20 cellular contexts compared by ENCODE assay signal in genomic region chr3:23738946-23739345, GRCh38.
DNase-seq lines count a peak whose midpoint lies in the region; ATAC-seq, FAIRE-seq and TF ChIP-seq lines count a peak whose summit lies in the region.
"Had no signal": no experiment of that assay in that cellular context is flagged by ENCODE, and none has a peak within 500 bp of the region (broad histone marks: within the 10 kb centered on the region; RNA-seq: fewer than 3 reads in every experiment).

No MANE protein-coding gene starts in this region.

- no peaks in the 10 kb centered on the region for H3K79me2 ChIP-seq in astrocyte (ENCODE audit: insufficient read depth, low read length)
- H3K79me2 ChIP-seq in mesendoderm (ENCODE audit: control insufficient read depth, insufficient read depth, low read length), result no peaks in the 10 kb centered on the region

- H3K4me3 ChIP-seq in astrocyte (ENCODE audit: insufficient read depth, low read depth, low read length) (no peak overlapping the region), mesendoderm (ENCODE audit: low read length) (no peak overlapping the region), BE2C (ENCODE audit: low read depth, low read length) (no peak overlapping the region)
- H3K4me3 ChIP-seq: lung had no signal

- H3K36me3 ChIP-seq in astrocyte (ENCODE audit: insufficient read depth, low read length), result no peaks in the 10 kb centered on the region
- H3K36me3 ChIP-seq in mesendoderm (ENCODE audit: control insufficient read depth, insufficient read depth, low read length), result no peaks in the 10 kb centered on the region
- no peaks in the 10 kb centered on the region for H3K36me3 ChIP-seq in BE2C

- ATAC-seq in natural killer cell treated with Interleukin-12 subunit alpha and Interleukin-12 subunit beta and Interleukin-15 and Interleukin-18, amount 100 ng/mL, for 72 hours, result no peak
- ATAC-seq in GM21528 (IDR thresholded peaks at IDR 0.05; ENCODE audit: low FRiP score, unreplicated experiment), result no peak
- ATAC-seq: natural killer cell had no signal

- no peak overlapping the region for H3K23ac ChIP-seq in mesendoderm (ENCODE audit: low read length)

- FAIRE-seq in astrocyte (lab: Jason Lieb, UNC), result no peak

- H3K27me3 Mint-ChIP-seq in astrocyte (ENCODE audit: low read depth, unreplicated experiment), result peaks cover 18% of the 10 kb centered on the region
- H3K27me3 Mint-ChIP-seq in CD14-positive monocyte (ENCODE audit: low read depth in 3 of 3), result peaks cover 0 to 6% (median 4%) of the 10 kb centered on the region in 3 donors
- peaks cover 0 to 7% of the 10 kb centered on the region in 2 donors for H3K27me3 Mint-ChIP-seq in natural killer cell treated with Interleukin-12 subunit alpha and Interleukin-12 subunit beta and Interleukin-15 and Interleukin-18, amount 100 ng/mL, for 72 hours

- no peak overlapping the region for H3K18ac ChIP-seq in mesendoderm (ENCODE audit: low read length)

- H3K9ac ChIP-seq in astrocyte (ENCODE audit: low read length) (peak overlapping the region; percentile 12), mesendoderm (ENCODE audit: low read length) (no peak overlapping the region)

- no peaks in the 10 kb centered on the region for H3K9me3 Mint-ChIP-seq in astrocyte (ENCODE audit: unreplicated experiment)
- no peaks in the 10 kb centered on the region for H3K9me3 Mint-ChIP-seq in CD14-positive monocyte
- no peaks in the 10 kb centered on the region for H3K9me3 Mint-ChIP-seq in natural killer cell treated with Interleukin-12 subunit alpha and Interleukin-12 subunit beta and Interleukin-15 and Interleukin-18, amount 100 ng/mL, for 72 hours
- H3K9me3 Mint-ChIP-seq: activated naive CD8-positive, alpha-beta T cell treated with anti-CD3 and anti-CD28 coated beads, Interleukin-2, amount 10 ng/mL, durations not matched to agents 7 days and 5 days; CD4-positive, alpha-beta memory T cell; natural killer cell had no signal

- H2BK120ac ChIP-seq in mesendoderm (ENCODE audit: low read depth, low read length), result no peak overlapping the region

- no CpG with 5 or more reads among the region's 3 CpGs for WGBS in mesendoderm (ENCODE audit: extremely low coverage, insufficient coverage, low lambda C conversion rate)

- peak overlapping the region; percentile 27 for H2BK15ac ChIP-seq in mesendoderm (replicated peaks; ENCODE audit: low read depth)

- H4K5ac ChIP-seq in mesendoderm (ENCODE audit: low read length), result no peak overlapping the region

- H3K9me3 ChIP-seq in astrocyte (ENCODE audit: insufficient read depth, low read depth, low read length), result no peaks in the 10 kb centered on the region
- no peaks in the 10 kb centered on the region for H3K9me3 ChIP-seq in BE2C

- no peak overlapping the region for H4K8ac ChIP-seq in mesendoderm (ENCODE audit: low read depth, low read length)

- H3K4me3 Mint-ChIP-seq in astrocyte (ENCODE audit: unreplicated experiment) (no peak overlapping the region), CD14-positive monocyte (no peak overlapping the region)
- no peak overlapping the region for H3K4me3 Mint-ChIP-seq in natural killer cell treated with Interleukin-12 subunit alpha and Interleukin-12 subunit beta and Interleukin-15 and Interleukin-18, amount 100 ng/mL, for 72 hours
- H3K4me3 Mint-ChIP-seq: activated naive CD8-positive, alpha-beta T cell treated with anti-CD3 and anti-CD28 coated beads, Interleukin-2, amount 10 ng/mL, durations not matched to agents 7 days and 5 days; CD4-positive, alpha-beta memory T cell; natural killer cell had no signal

- H3K4me2 ChIP-seq in astrocyte (ENCODE audit: low read length) (peak overlapping the region; percentile 67), mesendoderm (ENCODE audit: low read length) (no peak overlapping the region)

- no peaks in the 10 kb centered on the region for H4K20me1 ChIP-seq in astrocyte (ENCODE audit: insufficient read depth, low read length)

- no peaks in the 10 kb centered on the region for H3K79me1 ChIP-seq in mesendoderm (ENCODE audit: low read length)

- no peak overlapping the region for H2AK5ac ChIP-seq in mesendoderm (ENCODE audit: low read length)

- DNase-seq in A172 (ENCODE audit: low spot score), result peak; percentile 65
- DNase-seq in HT1080 (ENCODE audit: low read depth), result peak; percentile 28
- peak; percentile 40 for DNase-seq in astrocyte (ENCODE audit: low read depth)
- no peak for DNase-seq in mesendoderm
- no peak for DNase-seq in CD14-positive monocyte (ENCODE audit: low spot score)
- no peak for DNase-seq in BE2C
- DNase-seq in natural killer cell treated with Interleukin-12 subunit alpha and Interleukin-12 subunit beta and Interleukin-15 and Interleukin-18, amount 100 ng/mL, for 72 hours (ENCODE audit: low spot score), result no peak
- DNase-seq: ACHN; activated CD4-positive, CD25-positive, alpha-beta regulatory T cell treated with anti-CD3 and anti-CD28 coated beads, Interleukin-2, amount 50 U/mL, for 72 hours; activated naive CD8-positive, alpha-beta T cell treated with anti-CD3 and anti-CD28 coated beads, Interleukin-2, amount 10 ng/mL, durations not matched to agents 7 days and 5 days; CD4-positive, alpha-beta memory T cell; DMS79 treated with DMSO at 0.1 percent for 48 hours; effector CD4-positive, alpha-beta T cell; natural killer cell; NCI-H1092 treated with DMSO at 0.1 percent for 48 hours; NCI-H2081 treated with DMSO at 0.1 percent for 48 hours; NCI-H524 treated with DMSO at 0.1 percent for 48 hours; stimulated activated CD4-positive, alpha-beta T cell treated with anti-CD3 and anti-CD28 coated beads, Interleukin-12 subunit alpha, Interleukin-12 subunit beta, amount 100 ng/mL, for 4 hours had no signal

- H3K4me1 ChIP-seq in astrocyte (ENCODE audit: insufficient read depth, low read length), result peaks cover 33% of the 10 kb centered on the region
- H3K4me1 ChIP-seq in mesendoderm (ENCODE audit: control insufficient read depth, low read depth, low read length), result peaks cover 8% of the 10 kb centered on the region
- peaks cover 3% of the 10 kb centered on the region; the same call in 1 of the 2 replicates for H3K4me1 ChIP-seq in BE2C

- peaks cover 20% of the 10 kb centered on the region for H3K4me1 Mint-ChIP-seq in astrocyte (ENCODE audit: low read depth, unreplicated experiment)
- peaks cover 22% of the 10 kb centered on the region for H3K4me1 Mint-ChIP-seq in CD14-positive monocyte
- H3K4me1 Mint-ChIP-seq in natural killer cell treated with Interleukin-12 subunit alpha and Interleukin-12 subunit beta and Interleukin-15 and Interleukin-18, amount 100 ng/mL, for 72 hours (ENCODE audit: low read depth in 2 of 2), result peaks cover 9 to 11% of the 10 kb centered on the region in 2 donors

- H2BK5ac ChIP-seq in mesendoderm (ENCODE audit: low read length), result no peak overlapping the region

- no peaks in the 10 kb centered on the region for H3K36me3 Mint-ChIP-seq in astrocyte (ENCODE audit: low read depth, unreplicated experiment)
- no peaks in the 10 kb centered on the region for H3K36me3 Mint-ChIP-seq in CD14-positive monocyte
- H3K36me3 Mint-ChIP-seq in natural killer cell treated with Interleukin-12 subunit alpha and Interleukin-12 subunit beta and Interleukin-15 and Interleukin-18, amount 100 ng/mL, for 72 hours, result no peaks in the 10 kb centered on the region
- H3K36me3 Mint-ChIP-seq: activated naive CD8-positive, alpha-beta T cell treated with anti-CD3 and anti-CD28 coated beads, Interleukin-2, amount 10 ng/mL, durations not matched to agents 7 days and 5 days; CD4-positive, alpha-beta memory T cell; natural killer cell had no signal

- H3K27me3 ChIP-seq in astrocyte (ENCODE audit: insufficient read depth, low read length) (peaks cover 8% of the 10 kb centered on the region), mesendoderm (ENCODE audit: insufficient read depth, low read length, poor library complexity) (no peaks in the 10 kb centered on the region), BE2C (no peaks in the 10 kb centered on the region)

- TF ChIP-seq CTCF in astrocyte (IDR thresholded peaks at IDR 0.05; ENCODE audit: insufficient read depth, low read depth, low read length) (no peak), CD14-positive monocyte (IDR thresholded peaks at IDR 0.05) (no peak), BE2C (IDR thresholded peaks at IDR 0.05; ENCODE audit: low read depth, low read length) (no peak)

- intact Hi-C loops in CD14-positive monocyte (cut with micrococcal nuclease), result no loop called here

- H3K4ac ChIP-seq in mesendoderm (ENCODE audit: low read depth, low read length), result no peak overlapping the region

- H3K56ac ChIP-seq in mesendoderm (ENCODE audit: low read length), result no peak overlapping the region

- H2AFZ ChIP-seq in astrocyte (ENCODE audit: low read depth, low read length), result no peak overlapping the region

- H3K27ac ChIP-seq in astrocyte (ENCODE audit: low read depth, low read length) (no peak overlapping the region), mesendoderm (ENCODE audit: low read depth, low read length) (no peak overlapping the region)

- H3K27ac Mint-ChIP-seq in astrocyte (ENCODE audit: unreplicated experiment) (peak overlapping the region; percentile 67), CD14-positive monocyte (peak overlapping the region in 3 of 7 donors; percentile 50 to 86 (median 62))
- H3K27ac Mint-ChIP-seq in natural killer cell treated with Interleukin-12 subunit alpha and Interleukin-12 subunit beta and Interleukin-15 and Interleukin-18, amount 100 ng/mL, for 72 hours, result no peak overlapping the region
- H3K27ac Mint-ChIP-seq: activated naive CD8-positive, alpha-beta T cell treated with anti-CD3 and anti-CD28 coated beads, Interleukin-2, amount 10 ng/mL, durations not matched to agents 7 days and 5 days; CD4-positive, alpha-beta memory T cell; natural killer cell had no signal

Comparison
In these comparisons a context has a peak if more than half of its experiments do, and no peak if none do; other contexts are left out.
1. DNase-seq: peak in A172 (single experiment), HT1080 (single experiment) and astrocyte (single experiment); none in mesendoderm (single experiment), CD14-positive monocyte (single experiment), BE2C (single experiment) and natural killer cell treated with Interleukin-12 subunit alpha and Interleukin-12 subunit beta and Interleukin-15 and Interleukin-18, amount 100 ng/mL, for 72 hours (single experiment).